ENCODE assay signal across 1 cellular context in the genomic region with DNA sequence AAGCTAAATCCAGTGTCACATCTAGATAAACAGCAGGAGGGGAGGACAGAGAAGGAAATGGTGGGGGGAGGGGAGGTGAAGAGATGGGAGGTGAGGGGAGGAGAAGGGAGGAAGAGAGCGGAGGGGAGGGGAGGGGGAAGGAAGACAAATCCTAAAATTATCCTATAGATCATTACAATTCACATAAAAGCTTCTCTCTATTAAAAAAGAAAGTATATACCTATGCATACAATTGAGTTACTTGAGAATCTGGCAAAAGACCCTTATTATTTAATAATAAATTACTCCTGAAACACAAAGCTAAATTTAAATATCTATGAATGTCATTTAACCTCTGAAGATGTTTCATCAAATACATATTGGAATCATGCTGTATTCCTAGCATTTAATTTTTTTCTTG.
TF ChIP-seq lines count a peak whose summit lies in the region.

No MANE protein-coding gene starts in this region.

TF ChIP-seq in GM23338, 12 proteins besides CTCF, POLR2A, EP300 and RAD21:
- TF ChIP-seq, protein P1, sequence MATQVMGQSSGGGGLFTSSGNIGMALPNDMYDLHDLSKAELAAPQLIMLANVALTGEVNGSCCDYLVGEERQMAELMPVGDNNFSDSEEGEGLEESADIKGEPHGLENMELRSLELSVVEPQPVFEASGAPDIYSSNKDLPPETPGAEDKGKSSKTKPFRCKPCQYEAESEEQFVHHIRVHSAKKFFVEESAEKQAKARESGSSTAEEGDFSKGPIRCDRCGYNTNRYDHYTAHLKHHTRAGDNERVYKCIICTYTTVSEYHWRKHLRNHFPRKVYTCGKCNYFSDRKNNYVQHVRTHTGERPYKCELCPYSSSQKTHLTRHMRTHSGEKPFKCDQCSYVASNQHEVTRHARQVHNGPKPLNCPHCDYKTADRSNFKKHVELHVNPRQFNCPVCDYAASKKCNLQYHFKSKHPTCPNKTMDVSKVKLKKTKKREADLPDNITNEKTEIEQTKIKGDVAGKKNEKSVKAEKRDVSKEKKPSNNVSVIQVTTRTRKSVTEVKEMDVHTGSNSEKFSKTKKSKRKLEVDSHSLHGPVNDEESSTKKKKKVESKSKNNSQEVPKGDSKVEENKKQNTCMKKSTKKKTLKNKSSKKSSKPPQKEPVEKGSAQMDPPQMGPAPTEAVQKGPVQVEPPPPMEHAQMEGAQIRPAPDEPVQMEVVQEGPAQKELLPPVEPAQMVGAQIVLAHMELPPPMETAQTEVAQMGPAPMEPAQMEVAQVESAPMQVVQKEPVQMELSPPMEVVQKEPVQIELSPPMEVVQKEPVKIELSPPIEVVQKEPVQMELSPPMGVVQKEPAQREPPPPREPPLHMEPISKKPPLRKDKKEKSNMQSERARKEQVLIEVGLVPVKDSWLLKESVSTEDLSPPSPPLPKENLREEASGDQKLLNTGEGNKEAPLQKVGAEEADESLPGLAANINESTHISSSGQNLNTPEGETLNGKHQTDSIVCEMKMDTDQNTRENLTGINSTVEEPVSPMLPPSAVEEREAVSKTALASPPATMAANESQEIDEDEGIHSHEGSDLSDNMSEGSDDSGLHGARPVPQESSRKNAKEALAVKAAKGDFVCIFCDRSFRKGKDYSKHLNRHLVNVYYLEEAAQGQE (IDR thresholded peaks at IDR 0.05; ENCODE audit: unreplicated experiment) = no peak
- TF ChIP-seq POLR2AphosphoS5 (IDR thresholded peaks at IDR 0.05; ENCODE audit: low read depth) (no peak), ZNF114 (CRISPR knock-in tag; IDR thresholded peaks at IDR 0.05) (no peak), EZH2phosphoT487 (IDR thresholded peaks at IDR 0.05; ENCODE audit: unreplicated experiment) (no peak), ZNF331 (CRISPR knock-in tag; IDR thresholded peaks at IDR 0.05; ENCODE audit: low read depth) (no peak)
- TF ChIP-seq, protein P2, sequence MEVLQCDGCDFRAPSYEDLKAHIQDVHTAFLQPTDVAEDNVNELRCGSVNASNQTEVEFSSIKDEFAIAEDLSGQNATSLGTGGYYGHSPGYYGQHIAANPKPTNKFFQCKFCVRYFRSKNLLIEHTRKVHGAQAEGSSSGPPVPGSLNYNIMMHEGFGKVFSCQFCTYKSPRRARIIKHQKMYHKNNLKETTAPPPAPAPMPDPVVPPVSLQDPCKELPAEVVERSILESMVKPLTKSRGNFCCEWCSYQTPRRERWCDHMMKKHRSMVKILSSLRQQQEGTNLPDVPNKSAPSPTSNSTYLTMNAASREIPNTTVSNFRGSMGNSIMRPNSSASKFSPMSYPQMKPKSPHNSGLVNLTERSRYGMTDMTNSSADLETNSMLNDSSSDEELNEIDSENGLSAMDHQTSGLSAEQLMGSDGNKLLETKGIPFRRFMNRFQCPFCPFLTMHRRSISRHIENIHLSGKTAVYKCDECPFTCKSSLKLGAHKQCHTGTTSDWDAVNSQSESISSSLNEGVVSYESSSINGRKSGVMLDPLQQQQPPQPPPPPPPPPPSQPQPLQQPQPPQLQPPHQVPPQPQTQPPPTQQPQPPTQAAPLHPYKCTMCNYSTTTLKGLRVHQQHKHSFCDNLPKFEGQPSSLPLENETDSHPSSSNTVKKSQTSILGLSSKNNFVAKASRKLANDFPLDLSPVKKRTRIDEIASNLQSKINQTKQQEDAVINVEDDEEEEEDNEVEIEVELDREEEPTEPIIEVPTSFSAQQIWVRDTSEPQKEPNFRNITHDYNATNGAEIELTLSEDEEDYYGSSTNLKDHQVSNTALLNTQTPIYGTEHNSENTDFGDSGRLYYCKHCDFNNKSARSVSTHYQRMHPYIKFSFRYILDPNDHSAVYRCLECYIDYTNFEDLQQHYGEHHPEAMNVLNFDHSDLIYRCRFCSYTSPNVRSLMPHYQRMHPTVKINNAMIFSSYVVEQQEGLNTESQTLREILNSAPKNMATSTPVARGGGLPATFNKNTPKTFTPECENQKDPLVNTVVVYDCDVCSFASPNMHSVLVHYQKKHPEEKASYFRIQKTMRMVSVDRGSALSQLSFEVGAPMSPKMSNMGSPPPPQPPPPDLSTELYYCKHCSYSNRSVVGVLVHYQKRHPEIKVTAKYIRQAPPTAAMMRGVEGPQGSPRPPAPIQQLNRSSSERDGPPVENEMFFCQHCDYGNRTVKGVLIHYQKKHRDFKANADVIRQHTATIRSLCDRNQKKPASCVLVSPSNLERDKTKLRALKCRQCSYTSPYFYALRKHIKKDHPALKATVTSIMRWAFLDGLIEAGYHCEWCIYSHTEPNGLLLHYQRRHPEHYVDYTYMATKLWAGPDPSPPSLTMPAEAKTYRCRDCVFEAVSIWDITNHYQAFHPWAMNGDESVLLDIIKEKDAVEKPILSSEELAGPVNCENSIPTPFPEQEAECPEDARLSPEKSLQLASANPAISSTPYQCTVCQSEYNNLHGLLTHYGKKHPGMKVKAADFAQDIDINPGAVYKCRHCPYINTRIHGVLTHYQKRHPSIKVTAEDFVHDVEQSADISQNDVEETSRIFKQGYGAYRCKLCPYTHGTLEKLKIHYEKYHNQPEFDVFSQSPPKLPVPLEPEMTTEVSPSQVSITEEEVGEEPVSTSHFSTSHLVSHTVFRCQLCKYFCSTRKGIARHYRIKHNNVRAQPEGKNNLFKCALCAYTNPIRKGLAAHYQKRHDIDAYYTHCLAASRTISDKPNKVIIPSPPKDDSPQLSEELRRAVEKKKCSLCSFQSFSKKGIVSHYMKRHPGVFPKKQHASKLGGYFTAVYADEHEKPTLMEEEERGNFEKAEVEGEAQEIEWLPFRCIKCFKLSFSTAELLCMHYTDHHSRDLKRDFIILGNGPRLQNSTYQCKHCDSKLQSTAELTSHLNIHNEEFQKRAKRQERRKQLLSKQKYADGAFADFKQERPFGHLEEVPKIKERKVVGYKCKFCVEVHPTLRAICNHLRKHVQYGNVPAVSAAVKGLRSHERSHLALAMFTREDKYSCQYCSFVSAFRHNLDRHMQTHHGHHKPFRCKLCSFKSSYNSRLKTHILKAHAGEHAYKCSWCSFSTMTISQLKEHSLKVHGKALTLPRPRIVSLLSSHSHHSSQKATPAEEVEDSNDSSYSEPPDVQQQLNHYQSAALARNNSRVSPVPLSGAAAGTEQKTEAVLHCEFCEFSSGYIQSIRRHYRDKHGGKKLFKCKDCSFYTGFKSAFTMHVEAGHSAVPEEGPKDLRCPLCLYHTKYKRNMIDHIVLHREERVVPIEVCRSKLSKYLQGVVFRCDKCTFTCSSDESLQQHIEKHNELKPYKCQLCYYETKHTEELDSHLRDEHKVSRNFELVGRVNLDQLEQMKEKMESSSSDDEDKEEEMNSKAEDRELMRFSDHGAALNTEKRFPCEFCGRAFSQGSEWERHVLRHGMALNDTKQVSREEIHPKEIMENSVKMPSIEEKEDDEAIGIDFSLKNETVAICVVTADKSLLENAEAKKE (CRISPR knock-in tag; IDR thresholded peaks at IDR 0.05) = no peak
